15 cellular contexts compared by ENCODE assay signal in the genomic region with DNA sequence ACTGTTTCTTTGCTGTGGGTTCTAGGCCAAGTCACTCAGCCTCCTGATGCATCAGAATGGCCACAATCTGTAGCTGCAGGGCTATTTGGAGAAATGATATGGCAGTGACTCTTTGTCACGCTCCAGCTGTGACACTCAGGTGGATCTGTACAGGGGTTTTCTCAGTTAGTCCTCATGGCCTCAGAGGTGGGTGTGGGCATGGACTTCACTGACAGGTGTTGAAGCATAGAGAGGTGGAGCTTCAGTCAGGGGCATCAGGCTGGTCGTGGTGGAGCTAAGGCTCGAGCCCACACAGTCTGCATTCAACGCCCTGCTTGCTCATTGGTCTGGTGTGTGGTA. TPM values are rescaled to one million over a fixed set of nuclear protein-coding genes. Genes with fewer than 3 reads are reported as not detected.
DNase-seq lines count a peak whose midpoint lies in the region; ATAC-seq and TF ChIP-seq lines count a peak whose summit lies in the region.
"Had no signal": no experiment of that assay in that cellular context is flagged by ENCODE, and none has a peak within 500 bp of the region (broad histone marks: within the 10 kb centered on the region; RNA-seq: fewer than 3 reads in every experiment).

No MANE protein-coding gene starts in this region.

- no peak overlapping the region for H2BK15ac ChIP-seq in H9 (ENCODE audit: low read depth, low read length)

- H3K4me3 Mint-ChIP-seq in H9: no peak overlapping the region
- H3K4me3 Mint-ChIP-seq in stimulated activated naive B cell treated with anti-CD40 and anti-IgM and Interleukin-4, amounts not matched to agents 10 μg/mL and 1 μg/mL and 100 μg/mL, for 72 hours: no peak overlapping the region
- no peak overlapping the region for H3K4me3 Mint-ChIP-seq in activated CD8-positive, alpha-beta memory T cell treated with anti-CD3 and anti-CD28 coated beads, Interleukin-2, amount 10 ng/mL, durations not matched to agents 7 days and 5 days
- H3K4me3 Mint-ChIP-seq: CD4-positive, alpha-beta T cell; stimulated activated naive CD8-positive, alpha-beta T cell treated with anti-CD3 and anti-CD28 coated beads, Interleukin-15, Interleukin-2, amounts not matched to agents 100 ng/mL and 50 ng/mL, for 24 hours; T-helper 17 cell had no signal

- peak overlapping the region; percentile 68 for H4K5ac ChIP-seq in H9 (ENCODE audit: insufficient read length, low read depth, low read length)

- no peak overlapping the region for H3K9ac ChIP-seq in H9 (ENCODE audit: extremely low read depth, insufficient read length, low read length)
- no peak overlapping the region for H3K9ac ChIP-seq in PC-3 (ENCODE audit: low read length)

- no peak overlapping the region for H3K14ac ChIP-seq in H9 (ENCODE audit: insufficient read depth, low read length)

- no peak overlapping the region for H2BK120ac ChIP-seq in H9 (ENCODE audit: low read depth, low read length, poor library complexity, severe bottlenecking)

- H3F3A ChIP-seq in PC-3 (ENCODE audit: low read length, unreplicated experiment): no peaks in the 10 kb centered on the region

- H3K79me2 ChIP-seq in H9 (ENCODE audit: insufficient read depth, low read length) (peaks cover 10% of the 10 kb centered on the region; the same call in 1 of the 2 replicates), PC-3 (ENCODE audit: low read length) (no peaks in the 10 kb centered on the region)

- H3K79me1 ChIP-seq in H9 (ENCODE audit: insufficient read depth, low read depth, low read length, poor library complexity, severe bottlenecking): no peaks in the 10 kb centered on the region

- TF ChIP-seq POLR2A in Peyer's patch (IDR thresholded peaks at IDR 0.05) (no peak), gastroesophageal sphincter (IDR thresholded peaks at IDR 0.05) (no peak)

- no peaks in the 10 kb centered on the region; a peak in 1 of 7 replicates for H3K36me3 Mint-ChIP-seq in H9 (ENCODE audit: insufficient read depth in 1 of 3, low read depth in 3 of 3)
- H3K36me3 Mint-ChIP-seq in stimulated activated naive B cell treated with anti-CD40 and anti-IgM and Interleukin-4, amounts not matched to agents 10 μg/mL and 1 μg/mL and 100 μg/mL, for 72 hours: no peaks in the 10 kb centered on the region
- H3K36me3 Mint-ChIP-seq in activated CD8-positive, alpha-beta memory T cell treated with anti-CD3 and anti-CD28 coated beads, Interleukin-2, amount 10 ng/mL, durations not matched to agents 7 days and 5 days: no peaks in the 10 kb centered on the region

- H4K91ac ChIP-seq in H9 (ENCODE audit: insufficient read length, low read depth, low read length): no peak overlapping the region

- no peak overlapping the region for H3K4ac ChIP-seq in H9 (ENCODE audit: low read depth, low read length)

- no peaks in the 10 kb centered on the region for H3K9me3 Mint-ChIP-seq in H9
- H3K9me3 Mint-ChIP-seq in stimulated activated naive B cell treated with anti-CD40 and anti-IgM and Interleukin-4, amounts not matched to agents 10 μg/mL and 1 μg/mL and 100 μg/mL, for 72 hours: no peaks in the 10 kb centered on the region
- H3K9me3 Mint-ChIP-seq in activated CD8-positive, alpha-beta memory T cell treated with anti-CD3 and anti-CD28 coated beads, Interleukin-2, amount 10 ng/mL, durations not matched to agents 7 days and 5 days (ENCODE audit: low read depth): no peaks in the 10 kb centered on the region
- H3K9me3 Mint-ChIP-seq: CD4-positive, alpha-beta T cell; stimulated activated naive CD8-positive, alpha-beta T cell treated with anti-CD3 and anti-CD28 coated beads, Interleukin-15, Interleukin-2, amounts not matched to agents 100 ng/mL and 50 ng/mL, for 24 hours had no signal

- no CpG with 5 or more reads among the region's 4 CpGs for WGBS in H9 (ENCODE audit: extremely low coverage, insufficient read length, low lambda C conversion rate)
- WGBS in gastroesophageal sphincter (ENCODE audit: low coverage in 1 of 2), 2 donors: no CpG with 5 or more reads among the region's 4 CpGs

- H4K8ac ChIP-seq in H9 (replicated peaks; ENCODE audit: insufficient read length, low read depth, low read length): peak overlapping the region; percentile 72

- H3K9me2 ChIP-seq in PC-3 (replicated peaks; ENCODE audit: low read length): no peaks in the 10 kb centered on the region

- no peak overlapping the region for H3K56ac ChIP-seq in H9 (ENCODE audit: insufficient read length, low read depth, low read length)

- peak overlapping the region; percentile 29 to 50 (median 42); a peak in 5 of 7 replicates for H3K27ac Mint-ChIP-seq in H9
- no peak overlapping the region for H3K27ac Mint-ChIP-seq in stimulated activated naive B cell treated with anti-CD40 and anti-IgM and Interleukin-4, amounts not matched to agents 10 μg/mL and 1 μg/mL and 100 μg/mL, for 72 hours
- no peak overlapping the region for H3K27ac Mint-ChIP-seq in activated CD8-positive, alpha-beta memory T cell treated with anti-CD3 and anti-CD28 coated beads, Interleukin-2, amount 10 ng/mL, durations not matched to agents 7 days and 5 days
- H3K27ac Mint-ChIP-seq: CD4-positive, alpha-beta T cell; T-helper 17 cell had no signal

- H4K20me1 ChIP-seq in H9 (ENCODE audit: control insufficient read depth, insufficient read depth, insufficient read length) (peaks cover 3% of the 10 kb centered on the region), PC-3 (ENCODE audit: low read length) (no peaks in the 10 kb centered on the region)

- H2BK12ac ChIP-seq in H9 (ENCODE audit: insufficient read length, low read depth, low read length): no peak overlapping the region

- ATAC-seq in gastroesophageal sphincter (no peak), PC-3 (no peak)
- peak; percentile 46 to 73 for ATAC-seq in stimulated activated naive B cell treated with anti-CD40 and anti-IgM and Interleukin-4, amounts not matched to agents 10 μg/mL and 1 μg/mL and 100 μg/mL, for 72 hours (replicated peaks)
- no peak for ATAC-seq in activated CD8-positive, alpha-beta memory T cell treated with anti-CD3 and anti-CD28 coated beads, Interleukin-2, amount 10 ng/mL, durations not matched to agents 7 days and 5 days
- ATAC-seq: T-helper 17 cell had no signal

- DNase-seq in H9 (no peak), Peyer's patch (no peak), RWPE1 (ENCODE audit: low spot score) (no peak), PC-3 (no peak)
- no peak for DNase-seq in stimulated activated naive B cell treated with anti-CD40 and anti-IgM and Interleukin-4, amounts not matched to agents 10 μg/mL and 1 μg/mL and 100 μg/mL, for 72 hours
- no peak for DNase-seq in activated CD8-positive, alpha-beta memory T cell treated with anti-CD3 and anti-CD28 coated beads, Interleukin-2, amount 10 ng/mL, durations not matched to agents 7 days and 5 days
- DNase-seq: activated CD4-positive, alpha-beta T cell treated with anti-CD3 and anti-CD28 coated beads for 4 hours; CD4-positive, alpha-beta T cell; NCI-H2171 treated with DMSO at 0.1 percent for 48 hours; PC-9; stimulated activated CD4-positive, alpha-beta T cell treated with anti-CD3 and anti-CD28 coated beads, Interleukin-4, amount 100 ng/mL, for 1 hour; T-helper 17 cell had no signal

- TF ChIP-seq CTCF in H9 (conservative IDR thresholded peaks at IDR 0.05) (no peak), Peyer's patch (IDR thresholded peaks at IDR 0.05) (no peak), gastroesophageal sphincter (IDR thresholded peaks at IDR 0.05) (no peak), RWPE1 (conservative IDR thresholded peaks at IDR 0.05; ENCODE audit: low read depth) (no peak), PC-3 (conservative IDR thresholded peaks at IDR 0.05; ENCODE audit: low read depth, low read length) (no peak)

- no peak overlapping the region for H3K18ac ChIP-seq in H9 (ENCODE audit: insufficient read length, low read depth, low read length)

- H2AFZ ChIP-seq in H9 (ENCODE audit: low read length): no peak overlapping the region
- H2AFZ ChIP-seq in PC-3 (ENCODE audit: low read length): no peak overlapping the region
- H2AFZ ChIP-seq: PC-9 had no signal

- H3T11ph ChIP-seq in H9 (ENCODE audit: low read length): no peak overlapping the region

- no peak for TF ChIP-seq EP300 in gastroesophageal sphincter (IDR thresholded peaks at IDR 0.05)

- peaks cover 17 to 25% of the 10 kb centered on the region in 2 experiments for H3K4me1 Mint-ChIP-seq in H9
- H3K4me1 Mint-ChIP-seq in stimulated activated naive B cell treated with anti-CD40 and anti-IgM and Interleukin-4, amounts not matched to agents 10 μg/mL and 1 μg/mL and 100 μg/mL, for 72 hours: peaks cover 28 to 30% of the 10 kb centered on the region in 2 donors
- peaks cover 20% of the 10 kb centered on the region for H3K4me1 Mint-ChIP-seq in activated CD8-positive, alpha-beta memory T cell treated with anti-CD3 and anti-CD28 coated beads, Interleukin-2, amount 10 ng/mL, durations not matched to agents 7 days and 5 days

- no peak overlapping the region for H2BK20ac ChIP-seq in H9 (ENCODE audit: low read depth, low read length, poor library complexity, severe bottlenecking)

- H3K27me3 ChIP-seq in H9 (ENCODE audit: insufficient read depth, low read length) (no peaks in the 10 kb centered on the region), Peyer's patch (no peaks in the 10 kb centered on the region), gastroesophageal sphincter (no peaks in the 10 kb centered on the region), PC-3 (ENCODE audit: low read length) (0 out of 2 replicates have a peak, but pooled peaks cover 7% of the 10 kb centered on the region)

- H3K36me3 ChIP-seq in Peyer's patch (no peaks in the 10 kb centered on the region), gastroesophageal sphincter (no peaks in the 10 kb centered on the region), PC-3 (ENCODE audit: low read depth, low read length) (no peaks in the 10 kb centered on the region)

- intact Hi-C loops in PC-3 (cut with micrococcal nuclease): no loop called here

- H3K4me1 ChIP-seq in H9 (ENCODE audit: insufficient read depth, low read length): no peaks in the 10 kb centered on the region; the same call in 1 of the 2 replicates
- H3K4me1 ChIP-seq in Peyer's patch: peaks cover 0 to 17% (median 11%) of the 10 kb centered on the region in 4 donors
- H3K4me1 ChIP-seq in gastroesophageal sphincter: peaks cover 0 to 59% (median 10%) of the 10 kb centered on the region in 3 donors
- H3K4me1 ChIP-seq in PC-3 (ENCODE audit: insufficient read depth, low read length): no peaks in the 10 kb centered on the region

- H3K23ac ChIP-seq in H9 (ENCODE audit: insufficient read length, low read depth, low read length): no peak overlapping the region

- CTCF ChIA-PET in activated CD8-positive, alpha-beta memory T cell treated with anti-CD3 and anti-CD28 coated beads, Interleukin-2, amount 10 ng/mL, durations not matched to agents 7 days and 5 days (lab: Charles Lee): interaction anchor here (2.1 kb wide), 1 partner anchor 39 kb away, joined by 10 read pairs; no protein-coding TSS in a partner anchor
- CTCF ChIA-PET in RWPE1 (lab: Yijun Ruan, JAX): no interaction called here
- CTCF ChIA-PET in PC-3 (lab: Charles Lee): no interaction called here

- no peak overlapping the region for H3K4me2 ChIP-seq in H9 (ENCODE audit: insufficient read depth, insufficient read length, low read length)
- no peak overlapping the region for H3K4me2 ChIP-seq in PC-3 (ENCODE audit: low read length)
- H3K4me2 ChIP-seq: PC-9 had no signal

- BruUV-seq in PC-3 (replicated peaks; lab: Mats Ljungman, UMichigan): no TSS peak

- no peaks in the 10 kb centered on the region for H3K23me2 ChIP-seq in H9 (ENCODE audit: insufficient read length, low read depth, low read length, poor library complexity, severe bottlenecking)

- H3K27me3 Mint-ChIP-seq in H9 (ENCODE audit: low read depth): no peaks in the 10 kb centered on the region
- H3K27me3 Mint-ChIP-seq in stimulated activated naive B cell treated with anti-CD40 and anti-IgM and Interleukin-4, amounts not matched to agents 10 μg/mL and 1 μg/mL and 100 μg/mL, for 72 hours: no peaks in the 10 kb centered on the region
- H3K27me3 Mint-ChIP-seq in activated CD8-positive, alpha-beta memory T cell treated with anti-CD3 and anti-CD28 coated beads, Interleukin-2, amount 10 ng/mL, durations not matched to agents 7 days and 5 days: peaks cover 22% of the 10 kb centered on the region
- H3K27me3 Mint-ChIP-seq: CD4-positive, alpha-beta T cell had no signal

- no peak overlapping the region for H2AK5ac ChIP-seq in H9 (ENCODE audit: insufficient read length, low read length)

- H3K4me3 ChIP-seq in Peyer's patch (no peak overlapping the region), gastroesophageal sphincter (no peak overlapping the region), PC-3 (ENCODE audit: low read length) (no peak overlapping the region)
- H3K4me3 ChIP-seq: PC-9 had no signal

- no peaks in the 10 kb centered on the region for H3K9me3 ChIP-seq in H9 (ENCODE audit: control insufficient read depth, low read depth, low read length)
- H3K9me3 ChIP-seq in Peyer's patch: no peaks in the 10 kb centered on the region
- H3K9me3 ChIP-seq in gastroesophageal sphincter: no peaks in the 10 kb centered on the region
- H3K9me3 ChIP-seq in PC-3 (ENCODE audit: low read length): no peaks in the 10 kb centered on the region

- POLR2A ChIA-PET in RWPE1 (lab: Yijun Ruan, JAX; ENCODE audit: low non-redundant PET) (interaction anchor here (1.2 kb wide), 1 partner anchor 9 kb away, joined by 3 read pairs; no protein-coding TSS in a partner anchor), PC-3 (lab: Charles Lee; ENCODE audit: unreplicated experiment) (interaction anchor here (0.7 kb wide), 1 partner anchor 60 kb away, joined by 3 read pairs; no protein-coding TSS in a partner anchor)

- H3K27ac ChIP-seq in H9 (ENCODE audit: insufficient read length, low read depth, low read length) (no peak overlapping the region), Peyer's patch (peak overlapping the region in 3 of 4 donors; percentile 16 to 33 (median 27)), gastroesophageal sphincter (peak overlapping the region in 3 of 4 donors; percentile 31 to 55 (median 50)), RWPE1 (no peak overlapping the region), PC-3 (ENCODE audit: low read length) (no peak overlapping the region)
- H3K27ac ChIP-seq: PC-9 had no signal

- H2BK5ac ChIP-seq in H9 (ENCODE audit: insufficient read length, low read length): no peak overlapping the region

RNA-seq across cellular contexts. Expression of a gene that starts 21.2 kb away (rescaled TPM):
- total RNA-seq in H9 (2021) (21.1 and 21.6 TPM in 2 replicates), Peyer's patch (10 to 100 TPM in 1 of 4 donors, 1 to 10 TPM in 3; 1.2 to 15.7 (median 3.6) TPM), gastroesophageal sphincter (10 to 100 TPM; 12.5 to 19.8 (median 14.7) TPM), PC-3 (2014; rRNA removed) (0.46 and 0.80 TPM in 2 replicates)
- total RNA-seq in activated CD8-positive, alpha-beta memory T cell treated with anti-CD3 and anti-CD28 coated beads, Interleukin-2, amount 10 ng/mL, durations not matched to agents 7 days and 5 days: under 1 TPM; 0.26 to 0.41 TPM

RNA-seq across cellular contexts. Expression of a gene that starts 58.3 kb away (rescaled TPM):
- total RNA-seq in H9 (2021): 80.7 and 84.7 TPM in 2 replicates
- not detected for total RNA-seq in Peyer's patch
- under 1 TPM in 1 of 4 donors, not detected in 3; 0.40 TPM for total RNA-seq in gastroesophageal sphincter
- total RNA-seq in activated CD8-positive, alpha-beta memory T cell treated with anti-CD3 and anti-CD28 coated beads, Interleukin-2, amount 10 ng/mL, durations not matched to agents 7 days and 5 days: not detected
- not detected in 2 replicates for total RNA-seq in PC-3 (2014; rRNA removed)
- total RNA-seq: CD4-positive, alpha-beta T cell; PC-9; pulmonary artery endothelial cell; T-helper 17 cell had no signal

Comparison
In these comparisons a context has a peak if more than half of its experiments do, and no peak if none do; other contexts are left out.
1. H3K27ac ChIP-seq: peak in Peyer's patch (3 of 4) and gastroesophageal sphincter (3 of 4); none in H9 (single experiment), RWPE1 (single experiment) and PC-3 (single experiment).
2. H3K27ac Mint-ChIP-seq: peak in H9 (3 of 3); none in stimulated activated naive B cell treated with anti-CD40 and anti-IgM and Interleukin-4, amounts not matched to agents 10 μg/mL and 1 μg/mL and 100 μg/mL, for 72 hours (single experiment) and activated CD8-positive, alpha-beta memory T cell treated with anti-CD3 and anti-CD28 coated beads, Interleukin-2, amount 10 ng/mL, durations not matched to agents 7 days and 5 days (single experiment).
3. ATAC-seq: peak in stimulated activated naive B cell treated with anti-CD40 and anti-IgM and Interleukin-4, amounts not matched to agents 10 μg/mL and 1 μg/mL and 100 μg/mL, for 72 hours (2 of 2); none in gastroesophageal sphincter (single experiment), activated CD8-positive, alpha-beta memory T cell treated with anti-CD3 and anti-CD28 coated beads, Interleukin-2, amount 10 ng/mL, durations not matched to agents 7 days and 5 days (single experiment) and PC-3 (single experiment).
4. RNA of a gene that starts 58.3 kb away (total RNA-seq): 80.7 to 84.7 TPM in H9; not detected in Peyer's patch, 0.40 TPM in gastroesophageal sphincter, not detected in activated CD8-positive, alpha-beta memory T cell treated with anti-CD3 and anti-CD28 coated beads, Interleukin-2, amount 10 ng/mL, durations not matched to agents 7 days and 5 days and not detected in PC-3; every median in the first group is over 10 times any median in the second.